Comparison of ENCODE assay signal across 8 cellular contexts in genomic region chr15:68924866-68925599, GRCh38. TPM values are rescaled to one million over a fixed set of nuclear protein-coding genes. Genes with fewer than 3 reads are reported as not detected.
DNase-seq lines count a peak whose midpoint lies in the region; ATAC-seq, FAIRE-seq and TF ChIP-seq lines count a peak whose summit lies in the region.

No MANE protein-coding gene starts in this region.

- peak; percentile 95 for FAIRE-seq in H1 (lab: Jason Lieb, UNC)

- no peak overlapping the region for H2BK120ac ChIP-seq in H1 (replicated peaks; ENCODE audit: low read depth, low read length)

- H4K8ac ChIP-seq in H1 (ENCODE audit: extremely low read depth, insufficient read depth, low read length) = no peak overlapping the region

- H2BK20ac ChIP-seq in H1 (ENCODE audit: low read length) = no peak overlapping the region

- no peak overlapping the region for H3K9ac ChIP-seq in H1 (replicated peaks in 1 of 4; ENCODE audit: extremely low read depth in 1 of 4, low read depth in 3 of 4, low read length in 3 of 4)

- no peak overlapping the region for H4K91ac ChIP-seq in H1 (replicated peaks; ENCODE audit: insufficient read length, low read length)

- H3K9me3 Mint-ChIP-seq in CD8-positive, alpha-beta T cell = no peaks in the 10 kb centered on the region
- H3K9me3 Mint-ChIP-seq in activated CD8-positive, alpha-beta T cell treated with anti-CD3 and anti-CD28 coated beads for 36 hours = no peaks in the 10 kb centered on the region
- no peaks in the 10 kb centered on the region for H3K9me3 Mint-ChIP-seq in memory B cell

- no peak overlapping the region for H3K56ac ChIP-seq in H1 (replicated peaks; ENCODE audit: insufficient read length, low read depth, low read length)

- H3K36me3 ChIP-seq in CD8-positive, alpha-beta T cell (ENCODE audit: insufficient read depth, low read length) = no peaks in the 10 kb centered on the region
- no peaks in the 10 kb centered on the region for H3K36me3 ChIP-seq in H1 (ENCODE audit: control insufficient read depth in 2 of 4, insufficient read depth in 4 of 4, low read length in 3 of 4)

- DNase-seq in CD8-positive, alpha-beta T cell = peak; percentile 16 to 64 (median 55)
- DNase-seq in HPDE6-E6E7 (ENCODE audit: extremely low spot score) (peak; percentile 82), NCI-H774 (lab: John Stamatoyannopoulos, UW) (peak; percentile 36), H1 (ENCODE audit: low read depth in 1 of 2, low spot score in 2 of 2) (peak; percentile 58 to 83), memory B cell (ENCODE audit: low spot score in 2 of 2) (peak; percentile 36 to 42)
- peak; percentile 83 for DNase-seq in activated CD8-positive, alpha-beta T cell treated with anti-CD3 and anti-CD28 coated beads for 36 hours
- DNase-seq in stimulated activated CD8-positive, alpha-beta memory T cell treated with anti-CD3 and anti-CD28 coated beads, Interleukin-4, amount 100 ng/mL, for 4 hours (ENCODE audit: low read depth in 2 of 2, low spot score in 1 of 2) = peak; percentile 12 to 20

- CTCF ChIA-PET in CD8-positive, alpha-beta T cell (lab: Charles Lee) = interaction anchor here (1.1 to 2.3 kb wide), 6 partner anchors 10 to 375 kb away, joined by 3 to 12 read pairs (median 3); no protein-coding TSS in a partner anchor
- CTCF ChIA-PET in activated CD8-positive, alpha-beta T cell treated with anti-CD3 and anti-CD28 coated beads for 36 hours (lab: Charles Lee) = interaction anchor here (0.5 to 4.2 kb wide), 31 partner anchors 9 to 672 kb away, joined by 3 to 39 read pairs (median 4); no protein-coding TSS in a partner anchor
- CTCF ChIA-PET in H1 (lab: Charles Lee; ENCODE audit: partially characterized antibody) = interaction anchor here (0.6 to 5.1 kb wide), 50 partner anchors 8 to 599 kb away, joined by 3 to 53 read pairs (median 4); no protein-coding TSS in a partner anchor

- H3K4me2 ChIP-seq in H1 (ENCODE audit: insufficient read depth in 1 of 2, low read depth in 2 of 2, low read length in 2 of 2) = no peak overlapping the region

- intact Hi-C loops in CD8-positive, alpha-beta T cell (cut with DNase I, micrococcal nuclease) = loop anchor here (1.0 to 2.0 kb wide), 4 partner anchors 142 to 375 kb away; no protein-coding TSS in a partner anchor
- intact Hi-C loops in activated CD8-positive, alpha-beta T cell treated with anti-CD3 and anti-CD28 coated beads for 36 hours (cut with micrococcal nuclease) = no loop called here

- no peak overlapping the region for H3K4me3 ChIP-seq in CD8-positive, alpha-beta T cell (ENCODE audit: low read depth, low read length)
- H3K4me3 ChIP-seq in H1 (ENCODE audit: extremely low read depth in 1 of 4, insufficient read depth in 2 of 4, low read depth in 3 of 4, low read length in 4 of 4) = no peak overlapping the region

- no peak overlapping the region for H4K5ac ChIP-seq in H1 (ENCODE audit: insufficient read length, low read depth, low read length)

- H3K27ac ChIP-seq in CD8-positive, alpha-beta T cell (ENCODE audit: low read depth, low read length) = no peak overlapping the region
- no peak overlapping the region for H3K27ac ChIP-seq in H1 (ENCODE audit: low read depth, low read length)

- no peaks in the 10 kb centered on the region for H4K20me1 ChIP-seq in H1 (replicated peaks in 1 of 2; ENCODE audit: control insufficient read depth in 1 of 2, insufficient read depth in 2 of 2, low read length in 2 of 2)

- H2AK5ac ChIP-seq in H1 (ENCODE audit: low read depth, low read length) = no peak overlapping the region

- H3K23ac ChIP-seq in H1 (ENCODE audit: insufficient read length) = no peak overlapping the region

- H3K4ac ChIP-seq in H1 (replicated peaks; ENCODE audit: insufficient read length, low read depth, low read length) = no peak overlapping the region

- no peak overlapping the region for H3K27ac Mint-ChIP-seq in CD8-positive, alpha-beta T cell
- H3K27ac Mint-ChIP-seq in activated CD8-positive, alpha-beta T cell treated with anti-CD3 and anti-CD28 coated beads for 36 hours = no peak overlapping the region
- no peak overlapping the region for H3K27ac Mint-ChIP-seq in memory B cell

- no peak for TF ChIP-seq EP300 in H1 (IDR thresholded peaks at IDR 0.05; ENCODE audit: borderline replicate concordance in 1 of 2, low read depth in 2 of 2, low read length in 2 of 2)

- 6% methylated on average over 6 of the region's 8 CpGs; no CpG with 5 or more reads in 1 of the 2 experiments for WGBS in H1 (ENCODE audit: extremely low coverage in 1 of 2, insufficient coverage in 1 of 2, insufficient read length in 1 of 2, insufficient replicate concordance in 2 of 2, low coverage in 1 of 2, low lambda C conversion rate in 2 of 2, missing lambda C conversion rate in 1 of 2), 2 experiments

- H2BK12ac ChIP-seq in H1 (ENCODE audit: low read depth, low read length) = no peak overlapping the region

- no peaks in the 10 kb centered on the region for H3K79me1 ChIP-seq in H1 (ENCODE audit: low read depth, low read length)

- H3K79me2 ChIP-seq in H1 (ENCODE audit: control insufficient read depth in 1 of 2, insufficient read depth in 2 of 2, low read length in 2 of 2) = no peaks in the 10 kb centered on the region

- no peaks in the 10 kb centered on the region for H3K9me3 ChIP-seq in CD8-positive, alpha-beta T cell (ENCODE audit: low read length)
- H3K9me3 ChIP-seq in H1 (ENCODE audit: insufficient read depth in 2 of 2, low read depth in 1 of 2, low read length in 1 of 2) = peaks cover 0 to 6% of the 10 kb centered on the region in 2 experiments; a peak in 1 of 4 replicates

- H2BK15ac ChIP-seq in H1 (ENCODE audit: low read length) = no peak overlapping the region

- TF ChIP-seq RAD21 in H1 (IDR thresholded peaks at IDR 0.05 in 1 of 2, conservative IDR thresholded peaks at IDR 0.05 in 1 of 2; ENCODE audit: low read depth in 2 of 2, low read length in 2 of 2) = peak; percentile 98 to 100

- POLR2A ChIA-PET in CD8-positive, alpha-beta T cell (lab: Charles Lee) = interaction anchor here (0.6 to 1.1 kb wide), 2 partner anchors 18 to 1464 kb away, joined by 3 read pairs; no protein-coding TSS in a partner anchor
- POLR2A ChIA-PET in activated CD8-positive, alpha-beta T cell treated with anti-CD3 and anti-CD28 coated beads for 36 hours (lab: Charles Lee) = no interaction called here
- POLR2A ChIA-PET in H1 (lab: Charles Lee; ENCODE audit: partially characterized antibody) = no interaction called here

- H3K14ac ChIP-seq in H1 (ENCODE audit: insufficient read length) = no peak overlapping the region

- no peak overlapping the region for H2BK5ac ChIP-seq in H1 (ENCODE audit: low read depth, low read length)

- H3K23me2 ChIP-seq in H1 (ENCODE audit: low read depth, low read length) = no peaks in the 10 kb centered on the region

- H3K18ac ChIP-seq in H1 (ENCODE audit: extremely low read depth, low read length) = no peak overlapping the region

- H2AFZ ChIP-seq in H1 (ENCODE audit: low read length) = peak overlapping the region; percentile 42; the same call in 1 of the 2 replicates

- H3K36me3 Mint-ChIP-seq in CD8-positive, alpha-beta T cell = no peaks in the 10 kb centered on the region
- H3K36me3 Mint-ChIP-seq in activated CD8-positive, alpha-beta T cell treated with anti-CD3 and anti-CD28 coated beads for 36 hours (ENCODE audit: low read depth) = no peaks in the 10 kb centered on the region
- no peaks in the 10 kb centered on the region for H3K36me3 Mint-ChIP-seq in memory B cell

- ATAC-seq in CD8-positive, alpha-beta T cell = no peak
- no peak for ATAC-seq in activated CD8-positive, alpha-beta T cell treated with anti-CD3 and anti-CD28 coated beads for 36 hours
- ATAC-seq in memory B cell (ENCODE audit: low read depth) = peak; percentile 78
- ATAC-seq in GM18907 (IDR thresholded peaks at IDR 0.05; ENCODE audit: unreplicated experiment) = no peak

- H3K27me3 ChIP-seq in CD8-positive, alpha-beta T cell (ENCODE audit: insufficient read depth, low read length) = no peaks in the 10 kb centered on the region
- H3K27me3 ChIP-seq in H1 (replicated peaks in 1 of 4; ENCODE audit: control insufficient read depth in 3 of 4, extremely low read depth in 1 of 4, insufficient read depth in 3 of 4, low read length in 3 of 4) = no peaks in the 10 kb centered on the region

- no peaks in the 10 kb centered on the region for H3K4me1 ChIP-seq in CD8-positive, alpha-beta T cell (ENCODE audit: insufficient read depth, low read length)
- H3K4me1 ChIP-seq in H1 (replicated peaks in 1 of 4; ENCODE audit: control insufficient read depth in 3 of 4, insufficient read depth in 4 of 4, low read length in 3 of 4) = no peaks in the 10 kb centered on the region

- no peak overlapping the region for H3K4me3 Mint-ChIP-seq in CD8-positive, alpha-beta T cell
- no peak overlapping the region for H3K4me3 Mint-ChIP-seq in activated CD8-positive, alpha-beta T cell treated with anti-CD3 and anti-CD28 coated beads for 36 hours
- H3K4me3 Mint-ChIP-seq in memory B cell = no peak overlapping the region

- no peaks in the 10 kb centered on the region for H3K4me1 Mint-ChIP-seq in CD8-positive, alpha-beta T cell (ENCODE audit: low read depth)
- H3K4me1 Mint-ChIP-seq in activated CD8-positive, alpha-beta T cell treated with anti-CD3 and anti-CD28 coated beads for 36 hours (ENCODE audit: low read depth) = no peaks in the 10 kb centered on the region
- peaks cover 3% of the 10 kb centered on the region for H3K4me1 Mint-ChIP-seq in memory B cell

- no peak for TF ChIP-seq POLR2A in H1 (IDR thresholded peaks at IDR 0.05; ENCODE audit: control extremely low read depth in 1 of 2, low read depth in 2 of 2, low read length in 2 of 2)

- TF ChIP-seq CTCF in CD8-positive, alpha-beta T cell (IDR thresholded peaks at IDR 0.05) = peak; percentile 62
- TF ChIP-seq CTCF in activated CD8-positive, alpha-beta T cell treated with anti-CD3 and anti-CD28 coated beads for 36 hours (IDR thresholded peaks at IDR 0.05) = peak; percentile 76
- peak; percentile 84 to 93 (median 92) for TF ChIP-seq CTCF in H1 (IDR thresholded peaks at IDR 0.05; ENCODE audit: control extremely low read depth in 1 of 3, insufficient read depth in 1 of 3, low read depth in 1 of 3, low read length in 3 of 3)

- H3K27me3 Mint-ChIP-seq in CD8-positive, alpha-beta T cell (ENCODE audit: low read depth) = peaks cover 15% of the 10 kb centered on the region
- H3K27me3 Mint-ChIP-seq in activated CD8-positive, alpha-beta T cell treated with anti-CD3 and anti-CD28 coated beads for 36 hours = peaks cover 19% of the 10 kb centered on the region
- peaks cover 7% of the 10 kb centered on the region for H3K27me3 Mint-ChIP-seq in memory B cell

RNA-seq across cellular contexts. Expression of gene SPESP1, which starts 5.3 kb away (rescaled TPM):
- not detected for total RNA-seq in CD8-positive, alpha-beta T cell
- total RNA-seq in activated CD8-positive, alpha-beta T cell treated with anti-CD3 and anti-CD28 coated beads for 36 hours = under 1 TPM; 0.18 to 0.36 TPM
- not detected in 2 replicates for total RNA-seq in H1 (2021; fragmentation: NEBNext Ultra II Directional; extraction: Animal tissue kit (Norgen Biotek cat#: 25700))
- not detected in 2 replicates for polyA plus RNA-seq in H1 (2011; rRNA removed)
- not detected for polyA plus RNA-seq in H1 (2011; cell fraction: cytosol; rRNA removed)
- polyA plus RNA-seq in H1 (2011; cell fraction: nucleus; rRNA removed) = not detected
- not detected in 4 replicates for polyA plus RNA-seq in H1 (2012, experiment 1 of 2)
- polyA plus RNA-seq in H1 (2012, experiment 2 of 2) = not detected
- polyA plus RNA-seq in H1 (2013, experiment 1 of 2) = not detected
- not detected for polyA plus RNA-seq in H1 (2013, experiment 2 of 2)
- polyA minus RNA-seq in H1 (2011; rRNA and poly(A)+ RNA removed) = not detected in 2 replicates
- not detected for polyA minus RNA-seq in H1 (2011; cell fraction: cytosol; rRNA and poly(A)+ RNA removed)
- polyA minus RNA-seq in H1 (2011; cell fraction: nucleus; rRNA and poly(A)+ RNA removed) = not detected

Comparison
In these comparisons a context has a peak if more than half of its experiments do, and no peak if none do; other contexts are left out.
1. DNase-seq: peak in every context shown above with its lines; median percentile 83 in activated CD8-positive, alpha-beta T cell treated with anti-CD3 and anti-CD28 coated beads for 36 hours; 82 in HPDE6-E6E7; 70 in H1; 55 in CD8-positive, alpha-beta T cell; 39 in memory B cell; 36 in NCI-H774; 16 in stimulated activated CD8-positive, alpha-beta memory T cell treated with anti-CD3 and anti-CD28 coated beads, Interleukin-4, amount 100 ng/mL, for 4 hours.